ENCODE assay signal across 9 cellular contexts in genomic region chr11:71929491-71929890, GRCh38. TPM values are rescaled to one million over a fixed set of nuclear protein-coding genes. Genes with fewer than 3 reads are reported as not detected.
DNase-seq lines count a peak whose midpoint lies in the region; ATAC-seq and TF ChIP-seq lines count a peak whose summit lies in the region.
"Had no signal": no experiment of that assay in that cellular context is flagged by ENCODE, and none has a peak within 500 bp of the region (broad histone marks: within the 10 kb centered on the region; RNA-seq: fewer than 3 reads in every experiment).

No MANE protein-coding gene starts in this region.

- no peak overlapping the region for H3K23ac ChIP-seq in trophoblast cell (ENCODE audit: low read length)

- H2BK12ac ChIP-seq in trophoblast cell (ENCODE audit: low read length): no peak overlapping the region

- H3K27ac ChIP-seq in DND-41 (ENCODE audit: low read length): peak overlapping the region; percentile 96
- peak overlapping the region; percentile 37 to 92 (median 88) for H3K27ac ChIP-seq in Peyer's patch
- peak overlapping the region in 2 of 4 donors; percentile 92 to 96 for H3K27ac ChIP-seq in esophagus squamous epithelium
- no peak overlapping the region for H3K27ac ChIP-seq in trophoblast cell (ENCODE audit: low read depth, low read length)

- peaks cover 78% of the 10 kb centered on the region for H3K79me2 ChIP-seq in DND-41 (ENCODE audit: insufficient read depth, low read length)
- peaks cover 14% of the 10 kb centered on the region for H3K79me2 ChIP-seq in trophoblast cell (ENCODE audit: control insufficient read depth, insufficient read depth, low read length, poor library complexity)

- H3K4me2 ChIP-seq in DND-41 (ENCODE audit: insufficient read depth, low read length): peak overlapping the region; percentile 96
- peak overlapping the region; percentile 80 for H3K4me2 ChIP-seq in trophoblast cell (ENCODE audit: low read length)

- no peak overlapping the region for H2AK5ac ChIP-seq in trophoblast cell (ENCODE audit: low read length)

- H3K4ac ChIP-seq in trophoblast cell (ENCODE audit: low read depth, low read length): peak overlapping the region; percentile 93

- H3K27me3 ChIP-seq in DND-41 (ENCODE audit: insufficient read depth, low read length, poor library complexity) (no peaks in the 10 kb centered on the region), Peyer's patch (no peaks in the 10 kb centered on the region), esophagus squamous epithelium (no peaks in the 10 kb centered on the region), trophoblast cell (ENCODE audit: insufficient read depth, low read length) (no peaks in the 10 kb centered on the region)

- H2BK120ac ChIP-seq in trophoblast cell (ENCODE audit: insufficient read depth, low read length, poor library complexity): no peak overlapping the region

- intact Hi-C loops in esophagus squamous epithelium (cut with DNase I): no loop called here

- WGBS in esophagus squamous epithelium, 2 donors: 7 to 8% methylated on average over 6 of the region's 6 CpGs
- WGBS in trophoblast cell (ENCODE audit: extremely low coverage, insufficient coverage, insufficient read length): no CpG with 5 or more reads among the region's 6 CpGs

- no peak for ATAC-seq in DND-41 (ENCODE audit: insufficient read depth, low read depth)
- no peak for ATAC-seq in GM21367 (IDR thresholded peaks at IDR 0.05; ENCODE audit: unreplicated experiment)
- ATAC-seq in HG03045 (IDR thresholded peaks at IDR 0.05; ENCODE audit: unreplicated experiment): no peak

- no peak overlapping the region for H4K91ac ChIP-seq in trophoblast cell (ENCODE audit: low read depth, low read length)

- H2AFZ ChIP-seq in DND-41 (ENCODE audit: low read depth, low read length) (peak overlapping the region; percentile 94), trophoblast cell (ENCODE audit: insufficient read depth, low read length, poor library complexity) (no peak overlapping the region)

- H3K9ac ChIP-seq in DND-41 (ENCODE audit: low read depth, low read length) (peak overlapping the region; percentile 82), trophoblast cell (ENCODE audit: low read length) (peak overlapping the region; percentile 71)

- H3K4me1 ChIP-seq in DND-41 (ENCODE audit: insufficient read depth, low read length) (peaks cover 31% of the 10 kb centered on the region), Peyer's patch (peaks cover 0 to 34% (median 3%) of the 10 kb centered on the region in 4 donors), esophagus squamous epithelium (peaks cover 10 to 48% (median 25%) of the 10 kb centered on the region in 3 donors), trophoblast cell (ENCODE audit: control insufficient read depth in 1 of 2, insufficient read depth in 2 of 2, low read length in 2 of 2) (peaks cover 6 to 7% of the 10 kb centered on the region in 2 experiments)

- no peaks in the 10 kb centered on the region for H3K9me3 ChIP-seq in DND-41 (ENCODE audit: insufficient read depth, low read length, severe bottlenecking)
- no peaks in the 10 kb centered on the region for H3K9me3 ChIP-seq in Peyer's patch
- no peaks in the 10 kb centered on the region for H3K9me3 ChIP-seq in esophagus squamous epithelium
- H3K9me3 ChIP-seq in trophoblast cell (ENCODE audit: insufficient read depth, low read depth, low read length): no peaks in the 10 kb centered on the region

- peak overlapping the region; percentile 80 for H3K18ac ChIP-seq in trophoblast cell (ENCODE audit: low read length)

- no peak for TF ChIP-seq CTCF in DND-41 (IDR thresholded peaks at IDR 0.05; ENCODE audit: borderline replicate concordance, extremely low read depth, low read length, poor library complexity, severe bottlenecking)
- no peak for TF ChIP-seq CTCF in Peyer's patch (IDR thresholded peaks at IDR 0.05)
- TF ChIP-seq CTCF in esophagus squamous epithelium (IDR thresholded peaks at IDR 0.05): no peak

- H2BK5ac ChIP-seq in trophoblast cell (ENCODE audit: low read depth, low read length, poor library complexity): no peak overlapping the region

- H4K12ac ChIP-seq in trophoblast cell (ENCODE audit: low read depth, low read length): no peak overlapping the region

- no peak for DNase-seq in DND-41
- DNase-seq in Peyer's patch: no peak
- DNase-seq in esophagus squamous epithelium (lab: John Stamatoyannopoulos, UW): no peak
- DNase-seq in trophoblast cell: no peak
- no peak for DNase-seq in NCI-H510A (lab: John Stamatoyannopoulos, UW)
- DNase-seq in amniotic stem cell (lab: John Stamatoyannopoulos, UW): no peak

- peaks cover 9% of the 10 kb centered on the region for H3K79me1 ChIP-seq in trophoblast cell (ENCODE audit: low read length)

- peak overlapping the region; percentile 84 for H3K14ac ChIP-seq in trophoblast cell (ENCODE audit: low read length)

- H3K4me3 ChIP-seq in DND-41 (ENCODE audit: low read depth in 1 of 2, low read length in 2 of 2) (peak overlapping the region; percentile 78 to 90), Peyer's patch (peak overlapping the region; percentile 78 to 87 (median 82)), esophagus squamous epithelium (peak overlapping the region; percentile 75 to 94 (median 82)), trophoblast cell (ENCODE audit: low read depth, low read length) (peak overlapping the region; percentile 81)

- H3K36me3 ChIP-seq in DND-41 (ENCODE audit: insufficient read depth, low read length) (peaks cover 12% of the 10 kb centered on the region), Peyer's patch (peaks cover 0 to 10% (median 0%) of the 10 kb centered on the region in 3 donors), esophagus squamous epithelium (no peaks in the 10 kb centered on the region), trophoblast cell (ENCODE audit: control insufficient read depth in 1 of 2, insufficient read depth in 2 of 2, low read length in 2 of 2) (peaks cover 0 to 2% of the 10 kb centered on the region in 2 experiments)

- H4K20me1 ChIP-seq in DND-41 (ENCODE audit: insufficient read depth, low read length): 0 out of 2 replicates have a peak, but pooled peaks cover 5% of the 10 kb centered on the region

- H4K8ac ChIP-seq in trophoblast cell (ENCODE audit: low read depth, low read length): peak overlapping the region; percentile 84

- TF ChIP-seq POLR2A in Peyer's patch (IDR thresholded peaks at IDR 0.05) (no peak), esophagus squamous epithelium (IDR thresholded peaks at IDR 0.05) (no peak)

RNA-seq across cellular contexts. Expression of gene RNF121, which starts 0.6 kb away (rescaled TPM):
- total RNA-seq in Peyer's patch (10 to 100 TPM; 43.7 to 83.9 (median 52.4) TPM), esophagus squamous epithelium (10 to 100 TPM; 10.9 to 17.6 (median 16.3) TPM)
- 28.0 and 29.3 TPM in 2 replicates for polyA plus RNA-seq in trophoblast cell (2013)

RNA-seq across cellular contexts. Expression of gene XNDC1N, which starts 1.1 kb away (rescaled TPM):
- total RNA-seq in Peyer's patch (10 to 100 TPM; 19.8 to 25.2 (median 24.1) TPM), esophagus squamous epithelium (10 to 100 TPM in 1 of 4 donors, 1 to 10 TPM in 2, under 1 TPM in 1; 0.85 to 12.2 (median 4.9) TPM)
- polyA plus RNA-seq in trophoblast cell (2013): 2.2 and 2.3 TPM in 2 replicates

RNA-seq across cellular contexts. Expression of gene DEFB131B, which starts 51.2 kb away (rescaled TPM):
- total RNA-seq in Peyer's patch (not detected), esophagus squamous epithelium (not detected)
- polyA plus RNA-seq in trophoblast cell (2013): not detected in 2 replicates
- total RNA-seq: T-helper 1 cell treated with Interleukin-12 subunit alpha and Interleukin-12 subunit beta and Interleukin-4 antibody, amounts not matched to agents 30 ng/mL and 1 ng/mL, for 36 hours had no signal
